ENCODE assay signal across 8 cellular contexts in the genomic region with DNA sequence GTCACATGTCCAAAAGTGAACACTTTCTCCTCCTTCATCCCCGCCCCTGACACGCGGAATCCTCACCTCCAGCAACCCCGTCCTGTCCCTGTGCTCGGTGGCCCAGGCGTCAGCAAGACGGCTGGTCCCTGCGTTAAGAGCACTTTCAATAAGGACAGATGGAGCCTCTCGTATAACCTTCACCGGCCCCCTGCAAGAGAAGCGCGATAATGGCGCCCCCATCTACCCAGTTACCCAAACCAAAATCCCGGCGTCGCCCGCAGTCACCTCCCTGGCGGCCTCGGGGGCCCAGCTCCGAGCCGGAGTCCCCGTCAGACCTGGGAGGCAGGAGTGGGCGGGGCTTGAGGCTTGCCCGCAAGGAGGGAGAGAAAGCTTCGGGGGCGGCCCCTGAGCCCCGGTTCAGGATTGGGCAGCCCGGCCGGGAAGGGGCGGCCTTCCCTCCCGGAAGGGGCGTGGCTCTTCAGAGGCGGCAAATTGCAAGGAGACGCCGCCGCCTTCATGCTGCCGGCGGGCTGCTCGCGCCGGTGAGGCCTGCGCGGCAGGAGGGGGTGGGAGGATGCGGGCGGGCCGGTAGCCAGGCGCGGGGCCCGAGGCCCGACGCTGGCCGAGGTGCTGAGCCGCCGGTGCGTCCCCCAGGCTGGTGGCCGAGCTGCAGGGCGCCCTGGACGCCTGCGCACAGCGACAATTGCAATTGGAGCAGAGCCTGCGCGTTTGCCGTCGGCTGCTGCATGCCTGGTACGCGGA. TPM values are rescaled to one million over a fixed set of nuclear protein-coding genes. Genes with fewer than 3 reads are reported as not detected.
DNase-seq lines count a peak whose midpoint lies in the region; ATAC-seq and TF ChIP-seq lines count a peak whose summit lies in the region.

A gene with protein sequence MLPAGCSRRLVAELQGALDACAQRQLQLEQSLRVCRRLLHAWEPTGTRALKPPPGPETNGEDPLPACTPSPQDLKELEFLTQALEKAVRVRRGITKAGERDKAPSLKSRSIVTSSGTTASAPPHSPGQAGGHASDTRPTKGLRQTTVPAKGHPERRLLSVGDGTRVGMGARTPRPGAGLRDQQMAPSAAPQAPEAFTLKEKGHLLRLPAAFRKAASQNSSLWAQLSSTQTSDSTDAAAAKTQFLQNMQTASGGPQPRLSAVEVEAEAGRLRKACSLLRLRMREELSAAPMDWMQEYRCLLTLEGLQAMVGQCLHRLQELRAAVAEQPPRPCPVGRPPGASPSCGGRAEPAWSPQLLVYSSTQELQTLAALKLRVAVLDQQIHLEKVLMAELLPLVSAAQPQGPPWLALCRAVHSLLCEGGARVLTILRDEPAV (plus strand): TSS at position 463 of the 744 bp plus-strand sequence. CDS start 36 bp downstream, at position 499.

- peak within 1 kb of the TSS; percentile 6 for H3K14ac ChIP-seq in trophoblast cell (ENCODE audit: low read length)

- peak within 1 kb of the TSS; percentile 50 for H4K91ac ChIP-seq in trophoblast cell (ENCODE audit: low read depth, low read length)

- POLR2A ChIA-PET in activated naive CD8-positive, alpha-beta T cell treated with anti-CD3 and anti-CD28 coated beads, Interleukin-2, amount 10 ng/mL, durations not matched to agents 7 days and 5 days (lab: Charles Lee): interaction anchor here (0.7 to 2.3 kb wide), 13 partner anchors 9 to 304 kb away, joined by 3 to 14 read pairs (median 4); a partner anchor contains a TSS

- peaks cover 2% of the 10 kb centered on the region for H3K79me2 ChIP-seq in trophoblast cell (ENCODE audit: control insufficient read depth, insufficient read depth, low read length, poor library complexity)

- peak within 1 kb of the TSS; percentile 78 for H3K9ac ChIP-seq in trophoblast cell (ENCODE audit: low read length)

- H3K4ac ChIP-seq in trophoblast cell (ENCODE audit: low read depth, low read length): peak within 1 kb of the TSS; percentile 6

- H4K12ac ChIP-seq in trophoblast cell (ENCODE audit: low read depth, low read length): peak within 1 kb of the TSS; percentile 55

- peak; percentile 4 for TF ChIP-seq CTCF in GM12864 (IDR thresholded peaks at IDR 0.05; ENCODE audit: low read depth, low read length, missing control alignments)
- no peak for TF ChIP-seq CTCF in cardiac muscle cell (IDR thresholded peaks at IDR 0.05; ENCODE audit: low read depth, low read length)
- TF ChIP-seq CTCF in type B pancreatic cell (conservative IDR thresholded peaks at IDR 0.05): no peak

- H3K27me3 Mint-ChIP-seq in activated naive CD8-positive, alpha-beta T cell treated with anti-CD3 and anti-CD28 coated beads, Interleukin-2, amount 10 ng/mL, durations not matched to agents 7 days and 5 days: no peaks in the 10 kb centered on the region
- H3K27me3 Mint-ChIP-seq in type B pancreatic cell: no peaks in the 10 kb centered on the region

- peaks cover 6% of the 10 kb centered on the region for H3K4me1 ChIP-seq in cardiac muscle cell (ENCODE audit: low read depth)
- peaks cover 7 to 17% of the 10 kb centered on the region in 2 experiments for H3K4me1 ChIP-seq in trophoblast cell (ENCODE audit: control insufficient read depth in 1 of 2, insufficient read depth in 2 of 2, low read length in 2 of 2)

- H3K9me3 ChIP-seq in cardiac muscle cell (ENCODE audit: low read depth) (no peaks in the 10 kb centered on the region), trophoblast cell (ENCODE audit: insufficient read depth, low read depth, low read length) (peaks cover 2% of the 10 kb centered on the region)

- peak; percentile 93 for ATAC-seq in HG02759 (IDR thresholded peaks at IDR 0.05; ENCODE audit: unreplicated experiment)
- ATAC-seq in activated naive CD8-positive, alpha-beta T cell treated with anti-CD3 and anti-CD28 coated beads, Interleukin-2, amount 10 ng/mL, durations not matched to agents 7 days and 5 days (ENCODE audit: low read depth): peak; percentile 95

- H3K4me1 Mint-ChIP-seq in activated naive CD8-positive, alpha-beta T cell treated with anti-CD3 and anti-CD28 coated beads, Interleukin-2, amount 10 ng/mL, durations not matched to agents 7 days and 5 days: peaks cover 13% of the 10 kb centered on the region
- H3K4me1 Mint-ChIP-seq in type B pancreatic cell (ENCODE audit: unreplicated experiment): peaks cover 5% of the 10 kb centered on the region

- peak within 1 kb of the TSS; percentile 10 for H2AK5ac ChIP-seq in trophoblast cell (ENCODE audit: low read length)

- peak within 1 kb of the TSS; percentile 63 for H2AFZ ChIP-seq in trophoblast cell (ENCODE audit: insufficient read depth, low read length, poor library complexity)

- no peaks in the 10 kb centered on the region for H3K9me3 Mint-ChIP-seq in activated naive CD8-positive, alpha-beta T cell treated with anti-CD3 and anti-CD28 coated beads, Interleukin-2, amount 10 ng/mL, durations not matched to agents 7 days and 5 days
- H3K9me3 Mint-ChIP-seq in type B pancreatic cell: no peaks in the 10 kb centered on the region

- peaks cover 11% of the 10 kb centered on the region for H3K36me3 Mint-ChIP-seq in activated naive CD8-positive, alpha-beta T cell treated with anti-CD3 and anti-CD28 coated beads, Interleukin-2, amount 10 ng/mL, durations not matched to agents 7 days and 5 days
- H3K36me3 Mint-ChIP-seq in type B pancreatic cell: no peaks in the 10 kb centered on the region

- H4K8ac ChIP-seq in trophoblast cell (ENCODE audit: low read depth, low read length): peak within 1 kb of the TSS; percentile 84

- H3K4me2 ChIP-seq in trophoblast cell (ENCODE audit: low read length): peak within 1 kb of the TSS; percentile 86

- peak within 1 kb of the TSS; percentile 43 for H2BK5ac ChIP-seq in trophoblast cell (ENCODE audit: low read depth, low read length, poor library complexity)

- peaks cover 7% of the 10 kb centered on the region for H3K79me1 ChIP-seq in trophoblast cell (ENCODE audit: low read length)

- H3K36me3 ChIP-seq in cardiac muscle cell (no peaks in the 10 kb centered on the region), trophoblast cell (ENCODE audit: control insufficient read depth in 1 of 2, insufficient read depth in 2 of 2, low read length in 2 of 2) (peaks cover 29 to 39% of the 10 kb centered on the region in 2 experiments)

- H3K4me3 ChIP-seq in GM12864 (ENCODE audit: low read depth, low read length): peak within 1 kb of the TSS; percentile 59
- H3K4me3 ChIP-seq in cardiac muscle cell: peak within 1 kb of the TSS; percentile 42
- peak within 1 kb of the TSS; percentile 86 for H3K4me3 ChIP-seq in trophoblast cell (ENCODE audit: low read depth, low read length)

- H3K23ac ChIP-seq in trophoblast cell (ENCODE audit: low read length): no peak within 1 kb of the TSS

- peak within 1 kb of the TSS; percentile 86 for H3K4me3 Mint-ChIP-seq in activated naive CD8-positive, alpha-beta T cell treated with anti-CD3 and anti-CD28 coated beads, Interleukin-2, amount 10 ng/mL, durations not matched to agents 7 days and 5 days
- peak within 1 kb of the TSS; percentile 91 for H3K4me3 Mint-ChIP-seq in type B pancreatic cell

- peak within 1 kb of the TSS; percentile 57 for H3K18ac ChIP-seq in trophoblast cell (ENCODE audit: low read length)

- H3K27ac ChIP-seq in cardiac muscle cell (peak within 1 kb of the TSS; percentile 42), trophoblast cell (ENCODE audit: low read depth, low read length) (peak within 1 kb of the TSS; percentile 59)

- H3K27me3 ChIP-seq in cardiac muscle cell (no peaks in the 10 kb centered on the region), trophoblast cell (ENCODE audit: insufficient read depth, low read length) (no peaks in the 10 kb centered on the region)

- no CpG with 5 or more reads among the region's 66 CpGs for WGBS in trophoblast cell (ENCODE audit: extremely low coverage, insufficient coverage, insufficient read length)

- peak within 1 kb of the TSS; percentile 5 for H2BK120ac ChIP-seq in trophoblast cell (ENCODE audit: insufficient read depth, low read length, poor library complexity)

- DNase-seq in GM12864 (ENCODE audit: low read depth) (peak; percentile 74), NCI-H1417 treated with DMSO at 0.1 percent for 48 hours (lab: John Stamatoyannopoulos, UW) (peak; percentile 64), SW 1271 (lab: John Stamatoyannopoulos, UW) (peak; percentile 66 to 88), cardiac muscle cell (ENCODE audit: low read depth in 1 of 2, low spot score in 1 of 2) (peak; percentile 94 to 98), trophoblast cell (peak; percentile 95 to 96), type B pancreatic cell (ENCODE audit: extremely low spot score, unreplicated experiment) (peak; percentile 93)
- DNase-seq in activated naive CD8-positive, alpha-beta T cell treated with anti-CD3 and anti-CD28 coated beads, Interleukin-2, amount 10 ng/mL, durations not matched to agents 7 days and 5 days: peak; percentile 98

- H2BK12ac ChIP-seq in trophoblast cell (ENCODE audit: low read length): no peak within 1 kb of the TSS

- H3K27ac Mint-ChIP-seq in activated naive CD8-positive, alpha-beta T cell treated with anti-CD3 and anti-CD28 coated beads, Interleukin-2, amount 10 ng/mL, durations not matched to agents 7 days and 5 days: peak within 1 kb of the TSS; percentile 91
- H3K27ac Mint-ChIP-seq in type B pancreatic cell: peak within 1 kb of the TSS; percentile 84

RNA-seq across cellular contexts. Expression of the gene that starts here (rescaled TPM):
- total RNA-seq in activated naive CD8-positive, alpha-beta T cell treated with anti-CD3 and anti-CD28 coated beads, Interleukin-2, amount 10 ng/mL, durations not matched to agents 7 days and 5 days: 10 to 100 TPM; 16.0 to 17.8 TPM
- 27.3 and 34.8 TPM in 2 replicates for total RNA-seq in cardiac muscle cell
- 30.7 and 34.4 TPM in 2 replicates for polyA plus RNA-seq in cardiac muscle cell
- 9.0 and 9.9 TPM in 2 replicates for polyA plus RNA-seq in trophoblast cell (2013)
- total RNA-seq in type B pancreatic cell (ENCODE audit: low replicate concordance): 10.5 and 31.6 TPM in 2 replicates

Comparison
In these comparisons a context has a peak if more than half of its experiments do, and no peak if none do; other contexts are left out.
1. Peak in every context shown above with its lines: DNase-seq, ATAC-seq, H3K4me3 ChIP-seq and H3K27ac ChIP-seq.